In genomic region chrX:16853537-16853936, GRCh38 we compare ENCODE assay signal across 16 cellular contexts.
"Had no signal": no experiment of that assay in that cellular context is flagged by ENCODE, and none has a peak within 500 bp of the region (broad histone marks: within the 10 kb centered on the region; RNA-seq: fewer than 3 reads in every experiment).

No MANE protein-coding gene starts in this region.

- DNase-seq: activated CD4-positive, alpha-beta T cell treated with anti-CD3 and anti-CD28 coated beads, Interleukin-2, amount 10 ng/mL, durations not matched to agents 24 days and 14 days; activated CD4-positive, CD25-positive, alpha-beta regulatory T cell; amniotic stem cell; effector CD8-positive, alpha-beta T cell; left cardiac atrium; mesenchymal stem cell; mucosa of descending colon; naive thymus-derived CD8-positive, alpha-beta T cell; SK-N-SH; stimulated activated naive CD4-positive, alpha-beta T cell; T1000 had no signal

- H3K9me2 ChIP-seq: SK-N-SH had no signal

- H3K9ac ChIP-seq: parathyroid adenoma, SK-N-SH had no signal

- H3K9me3 Mint-ChIP-seq: activated CD4-positive, alpha-beta T cell treated with anti-CD3 and anti-CD28 coated beads, Interleukin-2, amount 10 ng/mL, durations not matched to agents 24 days and 14 days; activated naive CD4-positive, alpha-beta T cell treated with anti-CD3 and anti-CD28 coated beads, Interleukin-2, amount 50 U/mL, for 24 hours; dendritic cell treated with granulocyte-macrophage colony-stimulating factor and Interleukin-4, amounts not matched to agents 40 ng/mL and 50 ng/mL, for 4 days; naive thymus-derived CD8-positive, alpha-beta T cell had no signal

- H3K9me3 ChIP-seq: mucosa of descending colon, SK-N-SH, tibial nerve had no signal

- H3K4me2 ChIP-seq: SK-N-SH had no signal

- H3K27me3 Mint-ChIP-seq: activated CD4-positive, alpha-beta T cell treated with anti-CD3 and anti-CD28 coated beads, Interleukin-2, amount 10 ng/mL, durations not matched to agents 24 days and 14 days; activated naive CD4-positive, alpha-beta T cell treated with anti-CD3 and anti-CD28 coated beads, Interleukin-2, amount 50 U/mL, for 24 hours; dendritic cell treated with granulocyte-macrophage colony-stimulating factor and Interleukin-4, amounts not matched to agents 40 ng/mL and 50 ng/mL, for 4 days; naive thymus-derived CD8-positive, alpha-beta T cell had no signal

- H2AFZ ChIP-seq: parathyroid adenoma had no signal

- H3K4me3 Mint-ChIP-seq: activated CD4-positive, alpha-beta T cell treated with anti-CD3 and anti-CD28 coated beads, Interleukin-2, amount 10 ng/mL, durations not matched to agents 24 days and 14 days; activated naive CD4-positive, alpha-beta T cell treated with anti-CD3 and anti-CD28 coated beads, Interleukin-2, amount 50 U/mL, for 24 hours; dendritic cell treated with granulocyte-macrophage colony-stimulating factor and Interleukin-4, amounts not matched to agents 40 ng/mL and 50 ng/mL, for 4 days; naive thymus-derived CD8-positive, alpha-beta T cell had no signal

- H3K27ac Mint-ChIP-seq: activated CD4-positive, alpha-beta T cell treated with anti-CD3 and anti-CD28 coated beads, Interleukin-2, amount 10 ng/mL, durations not matched to agents 24 days and 14 days; dendritic cell treated with granulocyte-macrophage colony-stimulating factor and Interleukin-4, amounts not matched to agents 40 ng/mL and 50 ng/mL, for 4 days had no signal

- H3K27me3 ChIP-seq: cardiac muscle cell had no signal

- H3K4me3 ChIP-seq: cardiac muscle cell, mucosa of descending colon, tibial nerve had no signal

- H3K27ac ChIP-seq: cardiac muscle cell, parathyroid adenoma, tibial nerve had no signal

- H3K4me1 ChIP-seq: parathyroid adenoma, tibial nerve had no signal

- ATAC-seq: left cardiac atrium; mucosa of descending colon; naive thymus-derived CD8-positive, alpha-beta T cell had no signal
